ENCODE assay signal across 2 cellular contexts in genomic region chr1:206721454-206721853, GRCh38.
TF ChIP-seq lines count a peak whose summit lies in the region.

No MANE protein-coding gene starts in this region.

TF ChIP-seq in WTC11, 78 proteins besides CTCF, POLR2A, EP300 and RAD21 (continued from another document):
- TF ChIP-seq HMGXB4 (CRISPR knock-in tag; IDR thresholded peaks at IDR 0.05) = no peak
- TF ChIP-seq PRDM15 (CRISPR knock-in tag; IDR thresholded peaks at IDR 0.05) = no peak
- no peak for TF ChIP-seq SMAD3 (CRISPR knock-in tag; IDR thresholded peaks at IDR 0.05; ENCODE audit: borderline replicate concordance)
- TF ChIP-seq RELA (CRISPR knock-in tag; IDR thresholded peaks at IDR 0.05; ENCODE audit: borderline replicate concordance) = no peak
- no peak for TF ChIP-seq USF1 (CRISPR knock-in tag; IDR thresholded peaks at IDR 0.05)
- TF ChIP-seq ZMAT4 (CRISPR knock-in tag; IDR thresholded peaks at IDR 0.05) = no peak
- no peak for TF ChIP-seq FOXP1 (CRISPR knock-in tag; IDR thresholded peaks at IDR 0.05; ENCODE audit: borderline replicate concordance)
- TF ChIP-seq ZSCAN18 (CRISPR knock-in tag; IDR thresholded peaks at IDR 0.05) = no peak
- TF ChIP-seq RORB (CRISPR knock-in tag; IDR thresholded peaks at IDR 0.05) = no peak
TF ChIP-seq in WTC11: peak in this region for 0.

TF ChIP-seq in SK-N-SH treated with all-trans-retinoic acid at 6 μM for 48 hours, 23 proteins besides CTCF, POLR2A, EP300 and RAD21 (continued from another document):
- TF ChIP-seq CREB5 (CRISPR knock-in tag; IDR thresholded peaks at IDR 0.05; ENCODE audit: low read depth) = no peak
- TF ChIP-seq TOX (CRISPR knock-in tag; IDR thresholded peaks at IDR 0.05; ENCODE audit: borderline replicate concordance) = no peak
